Comparison of ENCODE assay signal across 8 cellular contexts in the genomic region with DNA sequence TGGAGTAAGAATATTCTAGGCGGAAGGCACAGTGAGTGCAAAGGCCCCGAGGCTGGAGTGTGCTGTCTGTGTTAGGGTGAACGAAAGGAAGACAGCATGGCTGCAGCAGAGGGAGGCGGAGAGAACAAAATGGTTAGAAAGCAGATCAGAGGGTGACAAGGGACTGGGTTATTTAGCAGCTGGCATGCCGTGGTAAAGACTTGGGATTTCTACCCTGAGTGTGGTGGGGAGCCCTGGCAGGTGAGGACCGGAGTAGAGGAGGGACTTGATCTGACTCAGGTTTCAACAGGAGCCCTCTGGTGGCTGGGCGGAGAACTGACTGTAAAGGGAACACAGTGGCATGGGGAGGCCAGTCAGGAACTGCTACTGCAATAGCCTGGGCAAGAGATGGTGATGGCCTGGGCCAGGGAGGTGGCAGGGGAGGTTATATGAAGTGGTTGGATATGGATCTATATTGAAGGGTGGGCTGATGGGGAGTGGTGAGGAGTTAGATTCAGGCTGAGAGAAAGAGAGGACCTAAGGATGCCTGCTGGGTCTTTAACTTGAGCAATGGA. TPM values are rescaled to one million over a fixed set of nuclear protein-coding genes. Genes with fewer than 3 reads are reported as not detected.
DNase-seq lines count a peak whose midpoint lies in the region; ATAC-seq and TF ChIP-seq lines count a peak whose summit lies in the region.

No MANE protein-coding gene starts in this region.

- no peaks in the 10 kb centered on the region for H3K27me3 Mint-ChIP-seq in activated T-cell treated with anti-CD3 and anti-CD28 coated beads, Interleukin-2, amount 50 U/mL, for 72 hours (ENCODE audit: low read depth)
- H3K27me3 Mint-ChIP-seq in neural progenitor cell (ENCODE audit: insufficient read depth, low read depth): peaks cover 10% of the 10 kb centered on the region

- no peaks in the 10 kb centered on the region for H4K20me1 ChIP-seq in neural progenitor cell (ENCODE audit: low read depth)

- no peak overlapping the region for H3K27ac ChIP-seq in neural progenitor cell

- no peak overlapping the region for H3K4me2 ChIP-seq in neural progenitor cell

- H3K4me3 Mint-ChIP-seq in activated T-cell treated with anti-CD3 and anti-CD28 coated beads, Interleukin-2, amount 50 U/mL, for 72 hours: peak overlapping the region; percentile 43 to 47
- H3K4me3 Mint-ChIP-seq in neural progenitor cell: peak overlapping the region; percentile 1

- H2AFZ ChIP-seq in neural progenitor cell (replicated peaks): no peak overlapping the region

- TF ChIP-seq CTCF in fibroblast of mammary gland (conservative IDR thresholded peaks at IDR 0.05; ENCODE audit: control insufficient read depth, insufficient read depth, low read depth, low read length): peak; percentile 85
- TF ChIP-seq CTCF in neural progenitor cell (IDR thresholded peaks at IDR 0.05): peak; percentile 78

- H3F3A ChIP-seq in neural progenitor cell (ENCODE audit: low read depth): no peaks in the 10 kb centered on the region

- H3K9ac ChIP-seq in neural progenitor cell: no peak overlapping the region

- DNase-seq in SIG-M5 treated with dmso at 0.1 percent for 504 hours (lab: John Stamatoyannopoulos, UW; ENCODE audit: unreplicated experiment): peak; percentile 57
- DNase-seq in SIG-M5 (lab: John Stamatoyannopoulos, UW): no peak
- peak; percentile 78 for DNase-seq in LoVo (ENCODE audit: low spot score)
- DNase-seq in RKO (ENCODE audit: low spot score): peak; percentile 72
- DNase-seq in activated T-cell treated with anti-CD3 and anti-CD28 coated beads, Interleukin-2, amount 50 U/mL, for 72 hours: peak; percentile 88 to 91
- peak; percentile 75 for DNase-seq in fibroblast of mammary gland (ENCODE audit: low read depth)
- peak; percentile 82 for DNase-seq in neural progenitor cell (ENCODE audit: low spot score)
- DNase-seq in stromal cell of bone marrow (ENCODE audit: low read depth): peak; percentile 45

- H3K36me3 Mint-ChIP-seq in activated T-cell treated with anti-CD3 and anti-CD28 coated beads, Interleukin-2, amount 50 U/mL, for 72 hours (ENCODE audit: insufficient read depth in 2 of 2): no peaks in the 10 kb centered on the region
- no peaks in the 10 kb centered on the region for H3K36me3 Mint-ChIP-seq in neural progenitor cell

- H3K9me3 ChIP-seq in neural progenitor cell (ENCODE audit: low read depth): no peaks in the 10 kb centered on the region

- ATAC-seq in activated T-cell treated with anti-CD3 and anti-CD28 coated beads, Interleukin-2, amount 50 U/mL, for 72 hours (replicated peaks in 1 of 2): peak; percentile 72 to 77

- H3K4me1 Mint-ChIP-seq in activated T-cell treated with anti-CD3 and anti-CD28 coated beads, Interleukin-2, amount 50 U/mL, for 72 hours (ENCODE audit: low read depth): peaks cover 72% of the 10 kb centered on the region
- peaks cover 8% of the 10 kb centered on the region for H3K4me1 Mint-ChIP-seq in neural progenitor cell

- H3K27ac Mint-ChIP-seq in activated T-cell treated with anti-CD3 and anti-CD28 coated beads, Interleukin-2, amount 50 U/mL, for 72 hours: peak overlapping the region; percentile 35
- H3K27ac Mint-ChIP-seq in neural progenitor cell: no peak overlapping the region

- no peaks in the 10 kb centered on the region for H3K27me3 ChIP-seq in neural progenitor cell

- H3K4me3 ChIP-seq in fibroblast of mammary gland (ENCODE audit: control insufficient read depth, low read depth, low read length): no peak overlapping the region
- no peak overlapping the region for H3K4me3 ChIP-seq in neural progenitor cell

- H3K9me3 Mint-ChIP-seq in activated T-cell treated with anti-CD3 and anti-CD28 coated beads, Interleukin-2, amount 50 U/mL, for 72 hours: no peaks in the 10 kb centered on the region
- H3K9me3 Mint-ChIP-seq in neural progenitor cell: no peaks in the 10 kb centered on the region

- H3K36me3 ChIP-seq in neural progenitor cell: no peaks in the 10 kb centered on the region

- no peaks in the 10 kb centered on the region for H3K79me2 ChIP-seq in neural progenitor cell (ENCODE audit: low read depth)

- no peaks in the 10 kb centered on the region for H3K4me1 ChIP-seq in neural progenitor cell

RNA-seq across cellular contexts. Expression of a gene that starts 38.0 kb away (rescaled TPM):
- total RNA-seq in activated T-cell treated with anti-CD3 and anti-CD28 coated beads, Interleukin-2, amount 50 U/mL, for 72 hours: 100 to 1,000 TPM; 334 to 429 TPM
- 9.1 and 18.9 TPM in 2 replicates for total RNA-seq in neural progenitor cell (ENCODE audit: low replicate concordance)

RNA-seq across cellular contexts. Expression of a gene that starts 49.6 kb away (rescaled TPM):
- total RNA-seq in activated T-cell treated with anti-CD3 and anti-CD28 coated beads, Interleukin-2, amount 50 U/mL, for 72 hours: 10 to 100 TPM; 23.2 to 24.4 TPM
- 16.2 and 16.5 TPM in 2 replicates for total RNA-seq in neural progenitor cell (ENCODE audit: low replicate concordance)

RNA-seq across cellular contexts. Expression of a gene that starts 50.0 kb away (rescaled TPM):
- 1 to 10 TPM; 6.8 to 9.3 TPM for total RNA-seq in activated T-cell treated with anti-CD3 and anti-CD28 coated beads, Interleukin-2, amount 50 U/mL, for 72 hours
- 0.09 TPM in 1 of 2 replicates, not detected in the other for total RNA-seq in neural progenitor cell (ENCODE audit: low replicate concordance)

Comparison
In these comparisons a context has a peak if more than half of its experiments do, and no peak if none do; other contexts are left out.
1. RNA of a gene that starts 38.0 kb away (total RNA-seq): 334 to 429 TPM in activated T-cell treated with anti-CD3 and anti-CD28 coated beads, Interleukin-2, amount 50 U/mL, for 72 hours; 9.1 to 18.9 TPM in neural progenitor cell; every median in the first group is over 10 times any median in the second.